In the genomic region with DNA sequence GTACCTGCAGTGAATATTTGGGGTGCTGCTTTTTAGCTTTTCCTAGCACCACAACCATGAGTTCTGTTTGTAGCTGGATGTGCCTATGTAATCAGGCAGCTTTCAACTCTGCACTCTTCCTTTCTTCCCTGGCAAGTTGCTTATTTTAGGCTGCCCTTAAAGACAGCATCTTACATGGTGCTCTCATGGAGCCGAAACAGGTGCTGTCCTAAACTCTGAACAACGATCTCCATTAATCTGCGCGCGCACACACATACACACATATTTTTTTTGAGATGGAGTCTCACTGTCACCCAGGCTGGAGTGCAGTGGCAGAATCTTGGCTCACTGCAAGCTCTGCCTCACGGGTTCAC, we compare ENCODE assay signal across 17 cellular contexts. TPM values are rescaled to one million over a fixed set of nuclear protein-coding genes. Genes with fewer than 3 reads are reported as not detected.
DNase-seq lines count a peak whose midpoint lies in the region; ATAC-seq, FAIRE-seq and TF ChIP-seq lines count a peak whose summit lies in the region.
"Had no signal": no experiment of that assay in that cellular context is flagged by ENCODE, and none has a peak within 500 bp of the region (broad histone marks: within the 10 kb centered on the region; RNA-seq: fewer than 3 reads in every experiment).

No MANE protein-coding gene starts in this region.

- H3K27me3 ChIP-seq in pancreas = no peaks in the 10 kb centered on the region
- H3K27me3 ChIP-seq: uterus had no signal

- no peak overlapping the region for H3K27ac ChIP-seq in pancreas
- H3K27ac ChIP-seq: uterus had no signal

- POLR2A ChIA-PET in activated naive CD8-positive, alpha-beta T cell treated with anti-CD3 and anti-CD28 coated beads, Interleukin-2, amount 10 ng/mL, durations not matched to agents 7 days and 5 days (lab: Charles Lee) = interaction anchor here (0.5 to 1.0 kb wide), 4 partner anchors 9 to 395 kb away, joined by 3 to 4 read pairs (median 3); partner anchors contain the start of gene RPS24

- H3K36me3 Mint-ChIP-seq in activated naive CD4-positive, alpha-beta T cell treated with anti-CD3 and anti-CD28 coated beads, Interleukin-2, amount 50 U/mL, for 24 hours = peaks cover 28% of the 10 kb centered on the region
- peaks cover 33% of the 10 kb centered on the region for H3K36me3 Mint-ChIP-seq in activated naive CD8-positive, alpha-beta T cell treated with anti-CD3 and anti-CD28 coated beads, Interleukin-2, amount 10 ng/mL, durations not matched to agents 7 days and 5 days
- peaks cover 28% of the 10 kb centered on the region for H3K36me3 Mint-ChIP-seq in osteocyte (ENCODE audit: unreplicated experiment)

- intact Hi-C loops in pancreas (cut with DNase I) = loop anchor here in 1 of 3 donors (10.0 kb wide), 1 partner anchor 612 kb away; no protein-coding TSS in a partner anchor

- H3K27ac Mint-ChIP-seq in activated naive CD4-positive, alpha-beta T cell treated with anti-CD3 and anti-CD28 coated beads, Interleukin-2, amount 50 U/mL, for 24 hours = peak overlapping the region; percentile 79
- H3K27ac Mint-ChIP-seq in activated naive CD8-positive, alpha-beta T cell treated with anti-CD3 and anti-CD28 coated beads, Interleukin-2, amount 10 ng/mL, durations not matched to agents 7 days and 5 days = peak overlapping the region; percentile 39
- peak overlapping the region; percentile 9 for H3K27ac Mint-ChIP-seq in osteocyte (ENCODE audit: unreplicated experiment)

- H3K4me1 ChIP-seq in pancreas = peaks cover 0 to 9% (median 6%) of the 10 kb centered on the region in 3 donors

- no peak for DNase-seq in activated naive CD4-positive, alpha-beta T cell treated with Interleukin-2 at 50 U/mL for 16 hours
- no peak for DNase-seq in NB4 (ENCODE audit: low read depth)
- no peak for DNase-seq in activated naive CD8-positive, alpha-beta T cell treated with anti-CD3 and anti-CD28 coated beads, Interleukin-2, amount 10 ng/mL, durations not matched to agents 7 days and 5 days
- DNase-seq in osteocyte (ENCODE audit: extremely low spot score, unreplicated experiment) = no peak
- DNase-seq in KG1 (lab: John Stamatoyannopoulos, UW) = no peak
- no peak for DNase-seq in pancreas
- DNase-seq in HCEC 1CT = no peak
- DNase-seq: activated CD4-positive, alpha-beta T cell treated with anti-CD3 and anti-CD28 coated beads for 48 hours; amniotic stem cell; effector CD8-positive, alpha-beta T cell; glutamatergic neuron; NCI-H1436; NCI-H2171 treated with DMSO at 0.1 percent for 48 hours; T1000; uterus had no signal

- TF ChIP-seq POLR2A in NB4 (IDR thresholded peaks at IDR 0.05; ENCODE audit: extremely low read depth, insufficient read length) = peak; percentile 6

- H3K27me3 Mint-ChIP-seq in activated naive CD4-positive, alpha-beta T cell treated with anti-CD3 and anti-CD28 coated beads, Interleukin-2, amount 50 U/mL, for 24 hours = no peaks in the 10 kb centered on the region
- H3K27me3 Mint-ChIP-seq in activated naive CD8-positive, alpha-beta T cell treated with anti-CD3 and anti-CD28 coated beads, Interleukin-2, amount 10 ng/mL, durations not matched to agents 7 days and 5 days = no peaks in the 10 kb centered on the region
- no peaks in the 10 kb centered on the region for H3K27me3 Mint-ChIP-seq in osteocyte (ENCODE audit: unreplicated experiment)

- no peaks in the 10 kb centered on the region for H3K9me3 ChIP-seq in pancreas
- H3K9me3 ChIP-seq: uterus had no signal

- H3K9me3 Mint-ChIP-seq in activated naive CD4-positive, alpha-beta T cell treated with anti-CD3 and anti-CD28 coated beads, Interleukin-2, amount 50 U/mL, for 24 hours = no peaks in the 10 kb centered on the region
- no peaks in the 10 kb centered on the region for H3K9me3 Mint-ChIP-seq in activated naive CD8-positive, alpha-beta T cell treated with anti-CD3 and anti-CD28 coated beads, Interleukin-2, amount 10 ng/mL, durations not matched to agents 7 days and 5 days
- no peaks in the 10 kb centered on the region for H3K9me3 Mint-ChIP-seq in osteocyte (ENCODE audit: unreplicated experiment)

- no peak for ATAC-seq in activated naive CD8-positive, alpha-beta T cell treated with anti-CD3 and anti-CD28 coated beads, Interleukin-2, amount 10 ng/mL, durations not matched to agents 7 days and 5 days (ENCODE audit: low read depth)
- no peak for ATAC-seq in pancreas
- ATAC-seq: sciatic nerve had no signal

- 94 to 96% methylated on average over 6 of the region's 6 CpGs for WGBS in pancreas, 2 donors

- peaks cover 59% of the 10 kb centered on the region for H3K4me1 Mint-ChIP-seq in activated naive CD4-positive, alpha-beta T cell treated with anti-CD3 and anti-CD28 coated beads, Interleukin-2, amount 50 U/mL, for 24 hours
- peaks cover 29% of the 10 kb centered on the region for H3K4me1 Mint-ChIP-seq in activated naive CD8-positive, alpha-beta T cell treated with anti-CD3 and anti-CD28 coated beads, Interleukin-2, amount 10 ng/mL, durations not matched to agents 7 days and 5 days
- peaks cover 38% of the 10 kb centered on the region for H3K4me1 Mint-ChIP-seq in osteocyte (ENCODE audit: unreplicated experiment)

- no peak for FAIRE-seq in pancreas (lab: Jason Lieb, UNC)

- H3K4me3 Mint-ChIP-seq in activated naive CD4-positive, alpha-beta T cell treated with anti-CD3 and anti-CD28 coated beads, Interleukin-2, amount 50 U/mL, for 24 hours = no peak overlapping the region
- H3K4me3 Mint-ChIP-seq in activated naive CD8-positive, alpha-beta T cell treated with anti-CD3 and anti-CD28 coated beads, Interleukin-2, amount 10 ng/mL, durations not matched to agents 7 days and 5 days = no peak overlapping the region
- no peak overlapping the region for H3K4me3 Mint-ChIP-seq in osteocyte (ENCODE audit: unreplicated experiment)

- no peak overlapping the region for H3K4me3 ChIP-seq in NB4 (ENCODE audit: low read depth, low read length)
- H3K4me3 ChIP-seq in pancreas = no peak overlapping the region
- H3K4me3 ChIP-seq: uterus had no signal

- peaks cover 7 to 36% (median 22%) of the 10 kb centered on the region in 3 donors for H3K36me3 ChIP-seq in pancreas
- H3K36me3 ChIP-seq: uterus had no signal

- TF ChIP-seq CTCF in NB4 (IDR thresholded peaks at IDR 0.05; ENCODE audit: low read depth, low read length) (no peak), osteocyte (IDR thresholded peaks at IDR 0.05) (no peak), pancreas (IDR thresholded peaks at IDR 0.05) (no peak)

RNA-seq across cellular contexts. Expression of gene RPS24, which starts 9.1 kb away (rescaled TPM):
- total RNA-seq in activated naive CD8-positive, alpha-beta T cell treated with anti-CD3 and anti-CD28 coated beads, Interleukin-2, amount 10 ng/mL, durations not matched to agents 7 days and 5 days = 1,000 to 10,000 TPM; 1,523 to 1,613 TPM
- 1,006 and 1,022 TPM in 2 replicates for total RNA-seq in osteocyte
- 1,000 to 10,000 TPM in 1 of 6 donors, 100 to 1,000 TPM in 5; 599 to 1,094 (median 938) TPM for total RNA-seq in pancreas
- polyA plus RNA-seq in pancreas = 1,000 to 10,000 TPM; 2,937 to 3,548 TPM

RNA-seq across cellular contexts. Expression of gene POLR3A, which starts 13.4 kb away (rescaled TPM):
- 10 to 100 TPM; 18.7 to 20.2 TPM for total RNA-seq in activated naive CD8-positive, alpha-beta T cell treated with anti-CD3 and anti-CD28 coated beads, Interleukin-2, amount 10 ng/mL, durations not matched to agents 7 days and 5 days
- total RNA-seq in osteocyte = 16.6 and 19.5 TPM in 2 replicates
- 1 to 10 TPM; 4.5 to 7.4 (median 5.5) TPM for total RNA-seq in pancreas
- 1 to 10 TPM; 4.0 to 5.9 TPM for polyA plus RNA-seq in pancreas

Comparison
In these comparisons a context has a peak if more than half of its experiments do, and no peak if none do; other contexts are left out.
1. H3K27ac Mint-ChIP-seq: peak in every context shown above with its lines; median percentile 79 in activated naive CD4-positive, alpha-beta T cell treated with anti-CD3 and anti-CD28 coated beads, Interleukin-2, amount 50 U/mL, for 24 hours; 39 in activated naive CD8-positive, alpha-beta T cell treated with anti-CD3 and anti-CD28 coated beads, Interleukin-2, amount 10 ng/mL, durations not matched to agents 7 days and 5 days; 9 in osteocyte.